20 cellular contexts compared by ENCODE assay signal in the genomic region with DNA sequence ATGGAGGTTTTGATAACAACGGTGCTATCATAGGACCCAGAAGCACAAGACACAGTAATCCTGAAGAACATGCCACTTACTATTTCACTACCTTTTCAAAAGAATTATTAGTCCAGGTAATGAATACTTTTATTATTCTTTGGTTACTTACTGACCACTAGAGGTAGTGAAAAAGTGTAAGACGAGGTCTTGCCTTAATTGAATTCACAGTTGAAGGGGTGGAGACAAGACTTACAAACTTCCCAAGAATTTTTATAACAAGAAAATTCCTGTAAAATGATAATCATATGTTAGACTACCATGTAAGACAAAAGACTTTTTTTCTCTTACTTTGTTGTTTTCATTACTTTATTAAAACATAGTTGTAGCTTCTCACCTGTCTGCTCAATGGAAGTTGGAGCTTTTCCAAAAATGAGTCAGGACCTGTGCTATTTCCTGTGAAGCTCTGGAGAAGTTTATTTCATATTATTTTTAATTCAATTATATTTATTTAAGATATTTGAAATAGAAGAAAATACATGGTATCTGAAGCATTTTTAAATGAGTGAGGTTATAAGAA.
"Had no signal": no experiment of that assay in that cellular context is flagged by ENCODE, and none has a peak within 500 bp of the region (broad histone marks: within the 10 kb centered on the region; RNA-seq: fewer than 3 reads in every experiment).

No MANE protein-coding gene starts in this region.

- H3K4me1 ChIP-seq: heart left ventricle, prostate gland, sigmoid colon, suprapubic skin, upper lobe of left lung had no signal

- H3K9me3 ChIP-seq: heart left ventricle, left ventricle myocardium inferior, prostate gland, sigmoid colon, suprapubic skin, upper lobe of left lung had no signal

- H3K4me3 ChIP-seq: coronary artery, heart left ventricle, left ventricle myocardium inferior, prostate gland, sigmoid colon, suprapubic skin, upper lobe of left lung had no signal

- H3K27me3 Mint-ChIP-seq: activated CD8-positive, alpha-beta T cell treated with anti-CD3 and anti-CD28 coated beads for 36 hours had no signal

- H3K27ac Mint-ChIP-seq: activated CD8-positive, alpha-beta T cell treated with anti-CD3 and anti-CD28 coated beads for 36 hours; activated naive CD4-positive, alpha-beta T cell treated with anti-CD3 and anti-CD28 coated beads for 36 hours; nephron progenitor cell had no signal

- H3K9me3 Mint-ChIP-seq: activated CD8-positive, alpha-beta T cell treated with anti-CD3 and anti-CD28 coated beads for 36 hours; activated naive CD4-positive, alpha-beta T cell treated with anti-CD3 and anti-CD28 coated beads for 36 hours; nephron progenitor cell had no signal

- DNase-seq: activated CD4-positive, alpha-beta T cell treated with anti-CD3 and anti-CD28 coated beads for 4 hours; activated CD8-positive, alpha-beta T cell treated with anti-CD3 and anti-CD28 coated beads for 36 hours; activated naive CD4-positive, alpha-beta T cell treated with anti-CD3 and anti-CD28 coated beads for 36 hours; caudate nucleus; foreskin melanocyte; heart left ventricle; left ventricle myocardium inferior; nephron progenitor cell; sigmoid colon; stimulated activated CD4-positive, alpha-beta T cell treated with anti-CD3 and anti-CD28 coated beads, Interleukin-12 subunit alpha, Interleukin-12 subunit beta, amount 100 ng/mL, for 4 hours; stimulated activated naive CD8-positive, alpha-beta T cell treated with anti-CD3 and anti-CD28 coated beads, Interleukin-15, Interleukin-2, amounts not matched to agents 100 U/mL and 50 U/mL, for 24 hours; T-helper 1 cell; upper lobe of left lung had no signal

- H3K27me3 ChIP-seq: heart left ventricle, sigmoid colon, suprapubic skin, upper lobe of left lung had no signal

- H3K4me3 Mint-ChIP-seq: activated CD8-positive, alpha-beta T cell treated with anti-CD3 and anti-CD28 coated beads for 36 hours; activated naive CD4-positive, alpha-beta T cell treated with anti-CD3 and anti-CD28 coated beads for 36 hours; nephron progenitor cell had no signal

- H3K4me1 Mint-ChIP-seq: nephron progenitor cell had no signal

- H3K27ac ChIP-seq: coronary artery, heart left ventricle, left ventricle myocardium inferior, prostate gland, sigmoid colon, suprapubic skin, upper lobe of left lung, VCaP had no signal

- ATAC-seq: activated CD8-positive, alpha-beta T cell treated with anti-CD3 and anti-CD28 coated beads for 36 hours; esophagus mucosa; heart left ventricle; stimulated activated naive CD8-positive, alpha-beta T cell treated with anti-CD3 and anti-CD28 coated beads, Interleukin-15, Interleukin-2, amounts not matched to agents 100 U/mL and 50 U/mL, for 24 hours had no signal

- H3K36me3 ChIP-seq: prostate gland had no signal

- FAIRE-seq: astrocyte, islet of Langerhans had no signal
